In genomic region chr15:79341361-79341760, GRCh38 we compare ENCODE assay signal across 23 cellular contexts. TPM values are rescaled to one million over a fixed set of nuclear protein-coding genes. Genes with fewer than 3 reads are reported as not detected.
DNase-seq lines count a peak whose midpoint lies in the region; ATAC-seq lines count a peak whose summit lies in the region.
"Had no signal": no experiment of that assay in that cellular context is flagged by ENCODE, and none has a peak within 500 bp of the region (broad histone marks: within the 10 kb centered on the region; RNA-seq: fewer than 3 reads in every experiment).

No MANE protein-coding gene starts in this region.

- WGBS in trophoblast cell (ENCODE audit: extremely low coverage, insufficient coverage, insufficient read length), result no CpG with 5 or more reads among the region's 7 CpGs

- H4K8ac ChIP-seq in trophoblast cell (ENCODE audit: low read depth, low read length), result no peak overlapping the region

- no peak overlapping the region for H3K9ac ChIP-seq in trophoblast cell (ENCODE audit: low read length)

- peaks cover 0 to 1% (median 1%) of the 10 kb centered on the region in 3 donors for H3K27me3 Mint-ChIP-seq in immature natural killer cell (ENCODE audit: low read depth in 3 of 3)

- peaks cover 4% of the 10 kb centered on the region for H3K9me3 ChIP-seq in trophoblast cell (ENCODE audit: insufficient read depth, low read depth, low read length)

- no peak overlapping the region for H4K91ac ChIP-seq in trophoblast cell (ENCODE audit: low read depth, low read length)

- no peaks in the 10 kb centered on the region for H3K27me3 ChIP-seq in trophoblast cell (ENCODE audit: insufficient read depth, low read length)

- peaks cover 12 to 14% of the 10 kb centered on the region in 2 donors for H3K4me1 Mint-ChIP-seq in immature natural killer cell

- no peaks in the 10 kb centered on the region for H3K36me3 ChIP-seq in trophoblast cell (ENCODE audit: control insufficient read depth in 1 of 2, insufficient read depth in 2 of 2, low read length in 2 of 2)

- ATAC-seq in GM18502 (IDR thresholded peaks at IDR 0.05; ENCODE audit: poor library complexity, unreplicated experiment) (no peak), HG03095 (IDR thresholded peaks at IDR 0.05; ENCODE audit: unreplicated experiment) (no peak)
- ATAC-seq: HCT116, HepG2, K562 had no signal

- H3K4me2 ChIP-seq in trophoblast cell (ENCODE audit: low read length), result no peak overlapping the region

- no peak overlapping the region for H2BK12ac ChIP-seq in trophoblast cell (ENCODE audit: low read length)

- DNase-seq in NCI-H1694 (lab: John Stamatoyannopoulos, UW), result peak; percentile 24
- DNase-seq in fibroblast of peridontal ligament (ENCODE audit: extremely low read depth), result peak; percentile 13
- no peak for DNase-seq in trophoblast cell
- DNase-seq in NCI-H1105 treated with DMSO at 0.1 percent for 48 hours (lab: John Stamatoyannopoulos, UW), result no peak
- DNase-seq in immature natural killer cell, result no peak
- DNase-seq: DMS153, DND-41, Kasumi-1, MV-4-11, NCI-H1105, NCI-H146, NCI-H2081, NCI-H2227 treated with DMSO at 0.1 percent for 48 hours, NCI-H510A, NCI-H69, SHP77 had no signal

- H2AK5ac ChIP-seq in trophoblast cell (ENCODE audit: low read length), result peak overlapping the region; percentile 54

- no peak overlapping the region for H4K12ac ChIP-seq in trophoblast cell (ENCODE audit: low read depth, low read length)

- no peak overlapping the region for H2AFZ ChIP-seq in trophoblast cell (ENCODE audit: insufficient read depth, low read length, poor library complexity)

- H2BK5ac ChIP-seq in trophoblast cell (ENCODE audit: low read depth, low read length, poor library complexity), result no peak overlapping the region

- no peaks in the 10 kb centered on the region for H3K9me3 Mint-ChIP-seq in immature natural killer cell

- no peak overlapping the region for H3K14ac ChIP-seq in trophoblast cell (ENCODE audit: low read length)

- no peak overlapping the region for H3K4me3 ChIP-seq in trophoblast cell (ENCODE audit: low read depth, low read length)
- H3K4me3 ChIP-seq: K562 had no signal

- H3K4me3 Mint-ChIP-seq in immature natural killer cell, result no peak overlapping the region

- no peak overlapping the region for H3K4ac ChIP-seq in trophoblast cell (ENCODE audit: low read depth, low read length)

- peaks cover 0 to 2% (median 0%) of the 10 kb centered on the region in 3 donors for H3K36me3 Mint-ChIP-seq in immature natural killer cell

- H3K27ac ChIP-seq in trophoblast cell (ENCODE audit: low read depth, low read length), result no peak overlapping the region
- H3K27ac ChIP-seq: RWPE1 had no signal

- H3K79me1 ChIP-seq in trophoblast cell (ENCODE audit: low read length), result no peaks in the 10 kb centered on the region

- H3K4me1 ChIP-seq in trophoblast cell (ENCODE audit: control insufficient read depth in 1 of 2, insufficient read depth in 2 of 2, low read length in 2 of 2), result no peaks in the 10 kb centered on the region

- no peak overlapping the region for H3K18ac ChIP-seq in trophoblast cell (ENCODE audit: low read length)

- no peak overlapping the region for H2BK120ac ChIP-seq in trophoblast cell (ENCODE audit: insufficient read depth, low read length, poor library complexity)

- no peaks in the 10 kb centered on the region for H3K79me2 ChIP-seq in trophoblast cell (ENCODE audit: control insufficient read depth, insufficient read depth, low read length, poor library complexity)

- H3K23ac ChIP-seq in trophoblast cell (ENCODE audit: low read length), result no peak overlapping the region

- H3K27ac Mint-ChIP-seq in immature natural killer cell, result no peak overlapping the region

RNA-seq across cellular contexts. Expression of gene TMED3, which starts 30.4 kb away (rescaled TPM):
- polyA plus RNA-seq in trophoblast cell (2013), result 86.1 and 86.8 TPM in 2 replicates
- 10 to 100 TPM; 53.6 to 82.4 (median 77.2) TPM for polyA plus RNA-seq in immature natural killer cell

RNA-seq across cellular contexts. Expression of gene ANKRD34C, which starts 58.8 kb away (rescaled TPM):
- polyA plus RNA-seq in trophoblast cell (2013), result not detected in 2 replicates
- polyA plus RNA-seq in immature natural killer cell, result not detected
- polyA plus RNA-seq: BJ, HepG2 had no signal

Comparison
In these comparisons a context has a peak if more than half of its experiments do, and no peak if none do; other contexts are left out.
1. DNase-seq: peak in NCI-H1694 (single experiment) and fibroblast of peridontal ligament (single experiment); none in trophoblast cell (0 of 2), NCI-H1105 treated with DMSO at 0.1 percent for 48 hours (single experiment) and immature natural killer cell (0 of 3).